21 cellular contexts compared by ENCODE assay signal in the genomic region with DNA sequence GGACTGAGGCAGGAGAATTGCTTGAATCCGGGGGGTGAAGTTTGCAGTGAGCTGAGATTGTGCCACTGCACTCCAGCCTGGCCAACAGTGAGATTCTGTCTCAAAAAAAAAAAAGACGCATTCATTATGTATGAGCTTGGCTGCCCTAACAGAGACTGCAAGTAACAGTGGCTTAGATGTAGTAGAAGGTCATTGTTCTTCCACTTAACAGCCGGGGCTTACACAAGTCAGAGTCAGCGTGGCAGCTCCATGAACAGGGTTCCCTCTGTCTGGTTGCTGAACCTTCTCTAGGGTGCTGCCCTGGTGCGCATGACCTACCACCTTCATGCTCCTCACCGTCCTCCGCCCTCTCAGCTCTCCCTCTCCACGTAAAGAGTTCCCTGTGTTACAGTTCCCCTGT. TPM values are rescaled to one million over a fixed set of nuclear protein-coding genes. Genes with fewer than 3 reads are reported as not detected.
"Had no signal": no experiment of that assay in that cellular context is flagged by ENCODE, and none has a peak within 500 bp of the region (broad histone marks: within the 10 kb centered on the region; RNA-seq: fewer than 3 reads in every experiment).

No MANE protein-coding gene starts in this region.

- H3K4me3 ChIP-seq: esophagus muscularis mucosa, testis had no signal

- H3K4me1 ChIP-seq: testis had no signal

- H3K27me3 ChIP-seq: esophagus muscularis mucosa, testis had no signal

- H3K36me3 ChIP-seq: esophagus muscularis mucosa had no signal

- H3K36me3 Mint-ChIP-seq: activated naive CD8-positive, alpha-beta T cell treated with anti-CD3 and anti-CD28 coated beads, Interleukin-2, amount 10 ng/mL, durations not matched to agents 7 days and 5 days; naive thymus-derived CD8-positive, alpha-beta T cell; type B pancreatic cell had no signal

- H3K4me3 Mint-ChIP-seq: activated B cell treated with CpG ODN at 0.5 μM for 24 hours; activated CD4-positive, alpha-beta memory T cell treated with anti-CD3 and anti-CD28 coated beads, Interleukin-2, amount 10 ng/mL, durations not matched to agents 7 days and 5 days; activated naive CD8-positive, alpha-beta T cell treated with anti-CD3 and anti-CD28 coated beads, Interleukin-2, amount 10 ng/mL, durations not matched to agents 7 days and 5 days; naive thymus-derived CD8-positive, alpha-beta T cell; stimulated activated naive CD8-positive, alpha-beta T cell treated with anti-CD3 and anti-CD28 coated beads, Interleukin-15, Interleukin-2, amounts not matched to agents 100 ng/mL and 50 ng/mL, for 24 hours; type B pancreatic cell had no signal

- H3K9me3 Mint-ChIP-seq: activated B cell treated with CpG ODN at 0.5 μM for 24 hours; activated CD4-positive, alpha-beta memory T cell treated with anti-CD3 and anti-CD28 coated beads, Interleukin-2, amount 10 ng/mL, durations not matched to agents 7 days and 5 days; activated T-helper 2 cell treated with anti-CD3 and anti-CD28 coated beads, Interferon-gamma antibody, Interleukin-2, Interleukin-4, amounts not matched to agents 10 μg/mL and 5 μg/mL and 100 μg/mL, durations not matched to agents 14 hours and 24 hours and 36 hours; stimulated activated naive CD8-positive, alpha-beta T cell treated with anti-CD3 and anti-CD28 coated beads, Interleukin-15, Interleukin-2, amounts not matched to agents 100 ng/mL and 50 ng/mL, for 24 hours had no signal

- H3K27ac Mint-ChIP-seq: activated B cell treated with CpG ODN at 0.5 μM for 24 hours; activated CD4-positive, alpha-beta memory T cell treated with anti-CD3 and anti-CD28 coated beads, Interleukin-2, amount 10 ng/mL, durations not matched to agents 7 days and 5 days; activated naive CD8-positive, alpha-beta T cell treated with anti-CD3 and anti-CD28 coated beads, Interleukin-2, amount 10 ng/mL, durations not matched to agents 7 days and 5 days; activated T-helper 2 cell treated with anti-CD3 and anti-CD28 coated beads, Interferon-gamma antibody, Interleukin-2, Interleukin-4, amounts not matched to agents 10 μg/mL and 5 μg/mL and 100 μg/mL, durations not matched to agents 14 hours and 24 hours and 36 hours; stimulated activated naive CD8-positive, alpha-beta T cell treated with anti-CD3 and anti-CD28 coated beads, Interleukin-15, Interleukin-2, amounts not matched to agents 100 ng/mL and 50 ng/mL, for 24 hours had no signal

- H3K4me1 Mint-ChIP-seq: activated B cell treated with CpG ODN at 0.5 μM for 24 hours; activated CD4-positive, alpha-beta memory T cell treated with anti-CD3 and anti-CD28 coated beads, Interleukin-2, amount 10 ng/mL, durations not matched to agents 7 days and 5 days; naive thymus-derived CD8-positive, alpha-beta T cell had no signal

- H3K27ac ChIP-seq: testis had no signal

- DNase-seq: activated B cell treated with CpG ODN at 0.5 μM for 24 hours; activated CD4-positive, alpha-beta memory T cell treated with anti-CD3 and anti-CD28 coated beads, Interleukin-2, amount 10 ng/mL, durations not matched to agents 7 days and 5 days; activated CD4-positive, alpha-beta T cell treated with anti-CD3 and anti-CD28 coated beads for 48 hours; activated naive CD4-positive, alpha-beta T cell treated with Interleukin-2 at 50 U/mL for 16 hours; activated naive CD8-positive, alpha-beta T cell treated with anti-CD3 and anti-CD28 coated beads, Interleukin-2, amount 10 ng/mL, durations not matched to agents 7 days and 5 days; activated T-cell treated with anti-CD3 and anti-CD28 coated beads, Interleukin-2, amount 50 U/mL, for 1 hour; aorta; effector CD8-positive, alpha-beta T cell; mesenchymal stem cell; naive thymus-derived CD8-positive, alpha-beta T cell; right cardiac atrium; small intestine; stimulated activated CD4-positive, alpha-beta T cell treated with anti-CD3 and anti-CD28 coated beads, Interleukin-15, amount 100 ng/mL, for 24 hours; stimulated activated CD4-positive, alpha-beta T cell treated with anti-CD3 and anti-CD28 coated beads, Interleukin-2, amount 100 ng/mL, for 48 hours; T-helper 1 cell; T-helper 9 cell; testis had no signal

- ATAC-seq: naive thymus-derived CD8-positive, alpha-beta T cell; right cardiac atrium had no signal

- H3K9me3 ChIP-seq: esophagus muscularis mucosa, testis had no signal

RNA-seq across cellular contexts. Expression of gene IGFBP2, which starts 49.1 kb away (rescaled TPM):
- total RNA-seq: activated B cell treated with CpG ODN at 0.5 μM for 24 hours; naive thymus-derived CD8-positive, alpha-beta T cell had no signal
